ENCODE assay signal across 1 cellular context in genomic region chr12:6935551-6936377, GRCh38.
TF ChIP-seq lines count a peak whose summit lies in the region.

No MANE protein-coding gene starts in this region.

TF ChIP-seq in IMR-90, 13 proteins besides CTCF, POLR2A, EP300 and RAD21:
- no peak for TF ChIP-seq NFE2L2 (IDR thresholded peaks at IDR 0.05; ENCODE audit: low read depth, low read length)
- no peak for TF ChIP-seq ELK1 (IDR thresholded peaks at IDR 0.05; ENCODE audit: borderline replicate concordance, low read depth, low read length)
- TF ChIP-seq RFX5 (IDR thresholded peaks at IDR 0.05; ENCODE audit: low read depth, low read length), result no peak
- no peak for TF ChIP-seq MAZ (IDR thresholded peaks at IDR 0.05; ENCODE audit: borderline replicate concordance, low read depth, low read length)
- no peak for TF ChIP-seq MAFK (IDR thresholded peaks at IDR 0.05; ENCODE audit: low read depth, low read length)
